Comparison of ENCODE assay signal across 18 cellular contexts in the genomic region with DNA sequence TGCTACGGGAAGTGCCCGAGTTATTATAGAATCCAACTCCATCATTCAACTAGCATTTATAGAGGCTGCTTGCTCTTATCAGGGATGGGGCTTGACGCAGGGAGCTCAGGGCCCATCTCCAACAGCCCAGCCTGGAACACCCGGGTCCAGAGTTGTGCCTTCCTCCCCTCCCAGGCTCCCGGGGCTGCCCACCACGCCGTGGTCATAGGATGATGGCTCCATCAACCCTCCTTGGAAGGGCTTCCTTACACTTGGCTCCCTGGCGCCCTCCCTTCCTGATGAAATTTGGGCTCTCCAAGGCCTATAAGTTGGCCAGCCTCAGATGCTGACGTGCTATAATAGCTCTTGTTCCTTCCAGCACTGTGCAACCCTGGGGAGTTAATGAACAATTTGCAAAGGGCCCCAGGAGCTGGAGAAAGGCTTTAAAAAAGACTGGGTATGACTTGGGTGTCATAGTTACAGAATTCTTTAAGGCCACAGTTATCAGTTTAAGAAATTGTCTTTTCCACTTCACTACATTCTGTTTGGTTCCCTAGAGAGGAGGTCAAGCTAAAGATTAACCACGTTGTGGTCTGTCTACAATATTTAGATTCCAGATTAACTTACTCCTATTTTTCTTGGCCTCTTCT. TPM values are rescaled to one million over a fixed set of nuclear protein-coding genes. Genes with fewer than 3 reads are reported as not detected.
A peak's percentile ranks its signal among the peaks of the same experiment; 100 is the strongest.
DNase-seq lines count a peak whose midpoint lies in the region; ATAC-seq, FAIRE-seq and TF ChIP-seq lines count a peak whose summit lies in the region.
"Had no signal": no experiment of that assay in that cellular context is flagged by ENCODE, and none has a peak within 500 bp of the region (broad histone marks: within the 10 kb centered on the region; RNA-seq: fewer than 3 reads in every experiment).

No MANE protein-coding gene starts in this region.

- no peak for TF ChIP-seq CTCF in astrocyte of the spinal cord (IDR thresholded peaks at IDR 0.05; ENCODE audit: low read depth, low read length)
- TF ChIP-seq CTCF in pancreas (IDR thresholded peaks at IDR 0.05): no peak

- peak; percentile 77 for ATAC-seq in GM19043 (IDR thresholded peaks at IDR 0.05; ENCODE audit: low read depth, unreplicated experiment)
- ATAC-seq in HG02973 (IDR thresholded peaks at IDR 0.05; ENCODE audit: unreplicated experiment): peak; percentile 57
- ATAC-seq in pancreas: peak; percentile 56 to 79 (median 67)
- no peak for ATAC-seq in HG02870 (IDR thresholded peaks at IDR 0.05; ENCODE audit: unreplicated experiment)
- ATAC-seq: activated CD8-positive, alpha-beta T cell treated with anti-CD3 and anti-CD28 coated beads, Interleukin-2, amount 10 ng/mL, durations not matched to agents 7 days and 5 days; GM23338; heart left ventricle had no signal

- peaks cover 0 to 8% (median 5%) of the 10 kb centered on the region in 3 donors for H3K4me1 ChIP-seq in pancreas
- H3K4me1 ChIP-seq: heart left ventricle, lower lobe of right lung had no signal

- peak overlapping the region in 3 of 4 donors; percentile 17 to 30 (median 22) for H3K27ac ChIP-seq in pancreas
- H3K27ac ChIP-seq: C4-2B, heart left ventricle, KMS-11, lower lobe of right lung, RWPE1 had no signal

- H3K27me3 ChIP-seq in pancreas: no peaks in the 10 kb centered on the region

- DNase-seq in astrocyte of the spinal cord (ENCODE audit: low read depth, low spot score) (peak; percentile 59), pancreas (no peak), NCI-H2171 (lab: John Stamatoyannopoulos, UW) (no peak), GF-D8 (lab: John Stamatoyannopoulos, UW) (no peak)
- DNase-seq: activated CD8-positive, alpha-beta T cell treated with anti-CD3 and anti-CD28 coated beads, Interleukin-2, amount 10 ng/mL, durations not matched to agents 7 days and 5 days; activated gamma-delta T cell; central memory CD4-positive, alpha-beta T cell; heart left ventricle; lower lobe of right lung; NCI-H1436 treated with DMSO at 0.1 percent for 48 hours had no signal

- in situ Hi-C loops in astrocyte of the spinal cord (cut with HindIII; ENCODE audit: low sequenced_read_pairs): no loop called here

- no peaks in the 10 kb centered on the region for H3K9me3 ChIP-seq in pancreas
- H3K9me3 ChIP-seq: lower lobe of right lung had no signal

- H3K36me3 ChIP-seq in pancreas: no peaks in the 10 kb centered on the region
- H3K36me3 ChIP-seq: heart left ventricle, lower lobe of right lung had no signal

- intact Hi-C loops in pancreas (cut with DNase I): no loop called here

- no peak overlapping the region for H3K4me3 ChIP-seq in astrocyte of the spinal cord (ENCODE audit: low read depth, low read length)
- H3K4me3 ChIP-seq in pancreas: no peak overlapping the region
- H3K4me3 ChIP-seq: GM23338, heart left ventricle, lower lobe of right lung had no signal

- FAIRE-seq in pancreas (lab: Jason Lieb, UNC): no peak

- WGBS in pancreas, 2 donors: 75 to 77% methylated on average over 10 of the region's 10 CpGs

RNA-seq across cellular contexts. Expression of a gene that starts 42.5 kb away (rescaled TPM):
- total RNA-seq in pancreas: 10 to 100 TPM in 5 of 6 donors, 1 to 10 TPM in 1; 9.5 to 39.6 (median 19.0) TPM
- 100 to 1,000 TPM; 126 to 220 TPM for polyA plus RNA-seq in pancreas
- total RNA-seq: G401 had no signal
